ENCODE assay signal across 10 cellular contexts in genomic region chr17:18682671-18683070, GRCh38. TPM values are rescaled to one million over a fixed set of nuclear protein-coding genes. Genes with fewer than 3 reads are reported as not detected.
DNase-seq lines count a peak whose midpoint lies in the region; ATAC-seq and TF ChIP-seq lines count a peak whose summit lies in the region.
"Not testable (repeated sequence)": the region's sequence is repeated elsewhere in the genome, so short reads cannot be mapped to it uniquely, and the experiment has no call there.
"Had no signal": no experiment of that assay in that cellular context is flagged by ENCODE, and none has a peak within 500 bp of the region (broad histone marks: within the 10 kb centered on the region; RNA-seq: fewer than 3 reads in every experiment).

No MANE protein-coding gene starts in this region.

- not testable (repeated sequence) for H3K9me3 Mint-ChIP-seq in HFFc6; activated T-helper 17 cell treated with anti-CD3 and anti-CD28 coated beads, Interleukin-2, amount 50 U/mL, for 72 hours

- H3K27ac ChIP-seq in DND-41 (ENCODE audit: low read length): peak overlapping the region; percentile 63
- H3K27ac ChIP-seq in Panc1 (ENCODE audit: low read length): 0 out of 2 replicates have a peak overlapping the region, but pooled peaks have one; percentile 23
- peak overlapping the region in 1 of 2 donors; percentile 9 for H3K27ac ChIP-seq in coronary artery
- peak overlapping the region; percentile 27 for H3K27ac ChIP-seq in hepatocyte
- H3K27ac ChIP-seq in neural cell (ENCODE audit: low read length): peak overlapping the region; percentile 68
- not testable (repeated sequence) for H3K27ac ChIP-seq in stomach

- H3F3A ChIP-seq in neural cell (ENCODE audit: insufficient read depth, low read length, poor library complexity, severe bottlenecking): not testable (repeated sequence)

- not testable (repeated sequence) for H3K27me3 Mint-ChIP-seq in HFFc6 (ENCODE audit: insufficient read depth); activated T-helper 17 cell treated with anti-CD3 and anti-CD28 coated beads, Interleukin-2, amount 50 U/mL, for 72 hours

- not testable (repeated sequence) for H3K27me3 ChIP-seq in DND-41 (ENCODE audit: insufficient read depth, low read length, poor library complexity); Panc1 (ENCODE audit: control insufficient read depth, insufficient read depth, low read length); hepatocyte; neural cell (ENCODE audit: insufficient read depth, low read depth, low read length); stomach

- POLR2A ChIA-PET in Panc1 (lab: Charles Lee): not testable (repeated sequence)

- peak overlapping the region; percentile 78; the same call in 1 of the 2 replicates for H3K27ac Mint-ChIP-seq in HFFc6
- H3K27ac Mint-ChIP-seq in activated T-helper 17 cell treated with anti-CD3 and anti-CD28 coated beads, Interleukin-2, amount 50 U/mL, for 72 hours: not testable (repeated sequence)

- BruUV-seq in Panc1 (replicated peaks; lab: Mats Ljungman, UMichigan): not testable (repeated sequence)

- H4K20me1 ChIP-seq in DND-41 (ENCODE audit: insufficient read depth, low read length); hepatocyte (ENCODE audit: insufficient read depth, poor library complexity, severe bottlenecking); neural cell (ENCODE audit: insufficient read depth): not testable (repeated sequence)

- not testable (repeated sequence) for TF ChIP-seq CTCF in DND-41 (IDR thresholded peaks at IDR 0.05; ENCODE audit: borderline replicate concordance, extremely low read depth, low read length, poor library complexity, severe bottlenecking); HFFc6 (IDR thresholded peaks at IDR 0.05); Panc1 (IDR thresholded peaks at IDR 0.05); coronary artery (IDR thresholded peaks at IDR 0.05); hepatocyte (IDR thresholded peaks at IDR 0.05; ENCODE audit: poor library complexity); neural cell (IDR thresholded peaks at IDR 0.05; ENCODE audit: poor library complexity, severe bottlenecking); stomach (IDR thresholded peaks at IDR 0.05)

- H3K36me3 Mint-ChIP-seq in HFFc6 (ENCODE audit: low read depth); activated T-helper 17 cell treated with anti-CD3 and anti-CD28 coated beads, Interleukin-2, amount 50 U/mL, for 72 hours (ENCODE audit: low read depth): not testable (repeated sequence)

- not testable (repeated sequence) for ATAC-seq in DND-41 (ENCODE audit: insufficient read depth, low read depth); Panc1
- ATAC-seq in activated T-helper 17 cell treated with anti-CD3 and anti-CD28 coated beads, Interleukin-2, amount 50 U/mL, for 72 hours (replicated peaks): peak; percentile 63

- not testable (repeated sequence) for H3K79me2 ChIP-seq in DND-41 (ENCODE audit: insufficient read depth, low read length); hepatocyte; neural cell (replicated peaks; ENCODE audit: insufficient read depth, low read length)

- H3K36me3 ChIP-seq in DND-41 (ENCODE audit: insufficient read depth, low read length): peaks cover 16% of the 10 kb centered on the region; the same call in 1 of the 2 replicates
- not testable (repeated sequence) for H3K36me3 ChIP-seq in Panc1 (ENCODE audit: control insufficient read depth, insufficient read depth, low read length); hepatocyte (replicated peaks; ENCODE audit: insufficient read depth, low read depth); neural cell (ENCODE audit: insufficient read depth, low read length); stomach

- TF ChIP-seq RAD21 in neural cell (conservative IDR thresholded peaks at IDR 0.05): not testable (repeated sequence)

- H3K4me3 ChIP-seq in DND-41 (ENCODE audit: low read depth in 1 of 2, low read length in 2 of 2) (peak overlapping the region; percentile 46 to 72; a peak in 3 of 4 replicates), Panc1 (ENCODE audit: low read depth in 2 of 2, low read length in 2 of 2) (peak overlapping the region; percentile 45 to 54), coronary artery (peak overlapping the region; percentile 77), neural cell (ENCODE audit: low read length) (peak overlapping the region; percentile 65), stomach (peak overlapping the region in 3 of 4 donors; percentile 50 to 65 (median 54))
- not testable (repeated sequence) for H3K4me3 ChIP-seq in hepatocyte

- in situ Hi-C loops in Panc1 (cut with HindIII; ENCODE audit: low pct_unique_long_range_greater_than_20kb, low sequenced_read_pairs): not testable (repeated sequence)

- H3K4me1 ChIP-seq in DND-41 (ENCODE audit: insufficient read depth, low read length): peaks cover 15% of the 10 kb centered on the region
- H3K4me1 ChIP-seq in Panc1 (ENCODE audit: control insufficient read depth, insufficient read depth, low read length); hepatocyte (ENCODE audit: insufficient read depth); stomach: not testable (repeated sequence)

- not testable (repeated sequence) for H3K9me3 ChIP-seq in DND-41 (ENCODE audit: insufficient read depth, low read length, severe bottlenecking); Panc1 (ENCODE audit: control insufficient read depth, insufficient read depth, low read depth, low read length); hepatocyte (ENCODE audit: low read depth); neural cell (ENCODE audit: low read length); stomach

- H3K4me1 Mint-ChIP-seq in HFFc6 (ENCODE audit: low read depth); activated T-helper 17 cell treated with anti-CD3 and anti-CD28 coated beads, Interleukin-2, amount 50 U/mL, for 72 hours: not testable (repeated sequence)

- not testable (repeated sequence) for TF ChIP-seq POLR2A in stomach (IDR thresholded peaks at IDR 0.05)

- H3K4me2 ChIP-seq in DND-41 (ENCODE audit: insufficient read depth, low read length) (peak overlapping the region; percentile 60), hepatocyte (peak overlapping the region; percentile 71), neural cell (ENCODE audit: low read length) (peak overlapping the region; percentile 14)

- peak overlapping the region; percentile 90 for H3K4me3 Mint-ChIP-seq in HFFc6
- H3K4me3 Mint-ChIP-seq in activated T-helper 17 cell treated with anti-CD3 and anti-CD28 coated beads, Interleukin-2, amount 50 U/mL, for 72 hours: peak overlapping the region; percentile 64

- TF ChIP-seq EP300 in neural cell (conservative IDR thresholded peaks at IDR 0.05; ENCODE audit: poor library complexity, severe bottlenecking); stomach (IDR thresholded peaks at IDR 0.05): not testable (repeated sequence)

- H3K9me2 ChIP-seq in hepatocyte (replicated peaks; ENCODE audit: insufficient read depth); neural cell (ENCODE audit: insufficient read depth, low read length): not testable (repeated sequence)

- H2AFZ ChIP-seq in DND-41 (ENCODE audit: low read depth, low read length): peak overlapping the region; percentile 90
- H2AFZ ChIP-seq in hepatocyte: peak overlapping the region; percentile 84
- H2AFZ ChIP-seq in neural cell (ENCODE audit: low read depth, low read length): peak overlapping the region; percentile 33

- DNase-seq in DND-41; HFFc6; Panc1 (ENCODE audit: low read depth, low spot score); coronary artery (ENCODE audit: low spot score); hepatocyte (ENCODE audit: low spot score); stomach: not testable (repeated sequence)

- 3% methylated on average over 3 of the region's 3 CpGs for WGBS in hepatocyte (ENCODE audit: low lambda C conversion rate, missing lambda C conversion rate)
- 0 to 1% (median 1%) methylated on average over 3 of the region's 3 CpGs for WGBS in stomach, 5 donors

- CTCF ChIA-PET in Panc1 (lab: Charles Lee): not testable (repeated sequence)

- H3K9ac ChIP-seq in DND-41 (ENCODE audit: low read depth, low read length) (peak overlapping the region; percentile 79), neural cell (ENCODE audit: low read length) (peak overlapping the region; percentile 63)

- intact Hi-C loops in Panc1 (cut with micrococcal nuclease; ENCODE audit: unreplicated experiment); stomach (cut with DNase I; ENCODE audit: low total_unique reads): not testable (repeated sequence)

RNA-seq across cellular contexts. Expression of gene FOXO3B, which starts 0.6 kb away (rescaled TPM):
- total RNA-seq in HFFc6 (2021; fragmentation: NEBNext Ultra II Directional; extraction: Animal tissue kit (Norgen Biotek cat#: 25700)): 1 to 10 TPM; 2.4 to 3.7 (median 3.3) TPM
- 4.2 TPM for total RNA-seq in Panc1 (2021; ENCODE audit: unreplicated experiment)
- 5.2 TPM for polyA plus RNA-seq in Panc1 (2012; ENCODE audit: insufficient read length)
- 1 to 10 TPM; 4.4 to 7.7 TPM for total RNA-seq in activated T-helper 17 cell treated with anti-CD3 and anti-CD28 coated beads, Interleukin-2, amount 50 U/mL, for 72 hours
- total RNA-seq in hepatocyte: 7.5 and 7.9 TPM in 2 replicates
- polyA plus RNA-seq in hepatocyte: 6.5 and 8.1 TPM in 2 replicates
- 4.0 and 4.2 TPM in 2 replicates for polyA plus RNA-seq in neural cell
- polyA minus RNA-seq in neural cell: 32.5 and 37.0 TPM in 2 replicates
- 1 to 10 TPM; 1.1 to 3.9 (median 3.6) TPM for total RNA-seq in stomach
- under 1 TPM in 2 of 3 donors, not detected in 1; 0.25 to 0.37 TPM for polyA plus RNA-seq in stomach

RNA-seq across cellular contexts. Expression of gene TBC1D28, which starts 38.5 kb away (rescaled TPM):
- not detected for total RNA-seq in HFFc6 (2021; fragmentation: NEBNext Ultra II Directional; extraction: Animal tissue kit (Norgen Biotek cat#: 25700))
- not detected for total RNA-seq in Panc1 (2021; ENCODE audit: unreplicated experiment)
- polyA plus RNA-seq in Panc1 (2012; ENCODE audit: insufficient read length): not detected
- total RNA-seq in activated T-helper 17 cell treated with anti-CD3 and anti-CD28 coated beads, Interleukin-2, amount 50 U/mL, for 72 hours: not detected
- total RNA-seq in hepatocyte: not detected in 2 replicates
- not detected in 2 replicates for polyA plus RNA-seq in hepatocyte
- 2.1 and 2.2 TPM in 2 replicates for polyA plus RNA-seq in neural cell
- polyA minus RNA-seq in neural cell: 0.24 TPM in 1 of 2 replicates, not detected in the other
- not detected for total RNA-seq in stomach
- polyA plus RNA-seq in stomach: not detected
- total RNA-seq: fibroblast of lung, occipital lobe had no signal
- polyA plus RNA-seq: fibroblast of lung had no signal

Comparison
In these comparisons a context has a peak if more than half of its experiments do, and no peak if none do; other contexts are left out.
1. H2AFZ ChIP-seq: peak in every context shown above with its lines; median percentile 90 in DND-41; 84 in hepatocyte; 33 in neural cell.
2. H3K4me2 ChIP-seq: peak in every context shown above with its lines; median percentile 71 in hepatocyte; 60 in DND-41; 14 in neural cell.